1 cellular context compared by ENCODE assay signal in the genomic region with DNA sequence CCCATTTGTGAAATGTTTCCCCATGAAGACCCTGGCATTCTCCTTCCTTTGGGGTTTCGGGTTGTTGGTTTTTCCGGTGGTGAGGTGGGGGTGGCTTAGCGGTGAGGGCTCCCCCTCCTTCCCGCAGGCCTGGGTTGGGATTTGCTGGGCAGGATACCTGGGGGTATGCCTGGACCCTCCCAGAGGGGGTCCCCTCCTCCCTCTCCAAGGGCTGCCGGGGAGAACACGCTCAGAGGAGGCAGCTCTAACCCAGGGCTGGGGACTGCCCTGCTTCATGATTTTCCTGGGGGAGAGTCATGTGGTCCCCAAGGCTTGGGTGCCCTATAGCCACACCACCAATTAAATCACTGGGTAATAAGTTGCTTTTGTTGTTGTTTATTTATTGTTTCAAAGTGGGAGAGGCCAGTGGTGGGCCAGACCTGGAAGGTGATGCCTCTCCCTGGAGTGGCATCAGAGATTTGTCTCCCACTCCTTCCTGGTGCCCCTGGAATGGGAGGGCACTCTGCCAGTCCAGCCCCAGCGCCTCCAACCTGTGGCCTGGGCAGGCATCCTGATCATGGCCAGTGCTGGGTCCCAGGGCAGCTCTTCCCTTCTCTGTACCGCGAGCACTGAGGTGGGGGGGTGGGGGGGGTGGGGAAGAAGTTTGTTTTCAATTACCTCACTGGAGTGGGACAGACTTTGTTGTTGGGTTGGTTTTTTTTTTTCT.
TF ChIP-seq lines count a peak whose summit lies in the region.

No MANE protein-coding gene starts in this region.

TF ChIP-seq in K562, 482 proteins besides CTCF, POLR2A, EP300 and RAD21 (continues in another document):
- TF ChIP-seq BCL6 (CRISPR knock-in tag; IDR thresholded peaks at IDR 0.05) = no peak
- no peak for TF ChIP-seq JUND (IDR thresholded peaks at IDR 0.05; ENCODE audit: borderline replicate concordance, low read depth, low read length)
- TF ChIP-seq JUND (tag; IDR thresholded peaks at IDR 0.05; ENCODE audit: borderline replicate concordance, low read depth, low read length) = no peak
- TF ChIP-seq, protein P1, sequence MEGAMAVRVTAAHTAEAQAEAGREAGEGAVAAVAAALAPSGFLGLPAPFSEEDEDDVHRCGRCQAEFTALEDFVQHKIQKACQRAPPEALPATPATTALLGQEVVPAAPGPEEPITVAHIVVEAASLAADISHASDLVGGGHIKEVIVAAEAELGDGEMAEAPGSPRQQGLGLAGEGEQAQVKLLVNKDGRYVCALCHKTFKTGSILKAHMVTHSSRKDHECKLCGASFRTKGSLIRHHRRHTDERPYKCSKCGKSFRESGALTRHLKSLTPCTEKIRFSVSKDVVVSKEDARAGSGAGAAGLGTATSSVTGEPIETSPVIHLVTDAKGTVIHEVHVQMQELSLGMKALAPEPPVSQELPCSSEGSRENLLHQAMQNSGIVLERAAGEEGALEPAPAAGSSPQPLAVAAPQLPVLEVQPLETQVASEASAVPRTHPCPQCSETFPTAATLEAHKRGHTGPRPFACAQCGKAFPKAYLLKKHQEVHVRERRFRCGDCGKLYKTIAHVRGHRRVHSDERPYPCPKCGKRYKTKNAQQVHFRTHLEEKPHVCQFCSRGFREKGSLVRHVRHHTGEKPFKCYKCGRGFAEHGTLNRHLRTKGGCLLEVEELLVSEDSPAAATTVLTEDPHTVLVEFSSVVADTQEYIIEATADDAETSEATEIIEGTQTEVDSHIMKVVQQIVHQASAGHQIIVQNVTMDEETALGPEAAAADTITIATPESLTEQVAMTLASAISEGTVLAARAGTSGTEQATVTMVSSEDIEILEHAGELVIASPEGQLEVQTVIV (CRISPR knock-in tag; IDR thresholded peaks at IDR 0.05; ENCODE audit: borderline replicate concordance) = no peak
- peak; percentile 34; the same call in 1 of the 2 replicates for TF ChIP-seq SP1 (CRISPR knock-in tag; IDR thresholded peaks at IDR 0.05)
- 0 out of 2 replicates have a peak, but pooled peaks have one; percentile 6 for TF ChIP-seq ZNF224 (CRISPR knock-in tag; IDR thresholded peaks at IDR 0.05)
- 0 out of 2 replicates have a peak, but pooled peaks have one; percentile 10 for TF ChIP-seq DPF2 (IDR thresholded peaks at IDR 0.05)
- TF ChIP-seq, protein P2, sequence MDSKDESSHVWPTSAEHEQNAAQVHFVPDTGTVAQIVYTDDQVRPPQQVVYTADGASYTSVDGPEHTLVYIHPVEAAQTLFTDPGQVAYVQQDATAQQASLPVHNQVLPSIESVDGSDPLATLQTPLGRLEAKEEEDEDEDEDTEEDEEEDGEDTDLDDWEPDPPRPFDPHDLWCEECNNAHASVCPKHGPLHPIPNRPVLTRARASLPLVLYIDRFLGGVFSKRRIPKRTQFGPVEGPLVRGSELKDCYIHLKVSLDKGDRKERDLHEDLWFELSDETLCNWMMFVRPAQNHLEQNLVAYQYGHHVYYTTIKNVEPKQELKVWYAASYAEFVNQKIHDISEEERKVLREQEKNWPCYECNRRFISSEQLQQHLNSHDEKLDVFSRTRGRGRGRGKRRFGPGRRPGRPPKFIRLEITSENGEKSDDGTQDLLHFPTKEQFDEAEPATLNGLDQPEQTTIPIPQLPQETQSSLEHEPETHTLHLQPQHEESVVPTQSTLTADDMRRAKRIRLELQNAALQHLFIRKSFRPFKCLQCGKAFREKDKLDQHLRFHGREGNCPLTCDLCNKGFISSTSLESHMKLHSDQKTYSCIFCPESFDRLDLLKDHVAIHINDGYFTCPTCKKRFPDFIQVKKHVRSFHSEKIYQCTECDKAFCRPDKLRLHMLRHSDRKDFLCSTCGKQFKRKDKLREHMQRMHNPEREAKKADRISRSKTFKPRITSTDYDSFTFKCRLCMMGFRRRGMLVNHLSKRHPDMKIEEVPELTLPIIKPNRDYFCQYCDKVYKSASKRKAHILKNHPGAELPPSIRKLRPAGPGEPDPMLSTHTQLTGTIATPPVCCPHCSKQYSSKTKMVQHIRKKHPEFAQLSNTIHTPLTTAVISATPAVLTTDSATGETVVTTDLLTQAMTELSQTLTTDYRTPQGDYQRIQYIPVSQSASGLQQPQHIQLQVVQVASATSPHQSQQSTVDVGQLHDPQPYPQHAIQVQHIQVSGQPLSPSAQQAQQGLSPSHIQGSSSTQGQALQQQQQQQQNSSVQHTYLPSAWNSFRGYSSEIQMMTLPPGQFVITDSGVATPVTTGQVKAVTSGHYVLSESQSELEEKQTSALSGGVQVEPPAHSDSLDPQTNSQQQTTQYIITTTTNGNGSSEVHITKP (IDR thresholded peaks at IDR 0.05; ENCODE audit: partially characterized antibody) = no peak
- TF ChIP-seq, protein P3, sequence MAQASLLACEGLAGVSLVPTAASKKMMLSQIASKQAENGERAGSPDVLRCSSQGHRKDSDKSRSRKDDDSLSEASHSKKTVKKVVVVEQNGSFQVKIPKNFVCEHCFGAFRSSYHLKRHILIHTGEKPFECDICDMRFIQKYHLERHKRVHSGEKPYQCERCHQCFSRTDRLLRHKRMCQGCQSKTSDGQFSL (CRISPR knock-in tag; IDR thresholded peaks at IDR 0.05) = no peak; the same call in 1 of the 2 replicates
- TF ChIP-seq, protein P3 (tag; IDR thresholded peaks at IDR 0.05) = peak in 1 of 2 experiments; percentile 85; a peak in 1 of 4 replicates
- TF ChIP-seq NRF1 (conservative IDR thresholded peaks at IDR 0.05 in 1 of 2, IDR thresholded peaks at IDR 0.05 in 1 of 2) = no peak
- no peak for TF ChIP-seq ELF2 (CRISPR knock-in tag; IDR thresholded peaks at IDR 0.05)
- TF ChIP-seq, protein P4, sequence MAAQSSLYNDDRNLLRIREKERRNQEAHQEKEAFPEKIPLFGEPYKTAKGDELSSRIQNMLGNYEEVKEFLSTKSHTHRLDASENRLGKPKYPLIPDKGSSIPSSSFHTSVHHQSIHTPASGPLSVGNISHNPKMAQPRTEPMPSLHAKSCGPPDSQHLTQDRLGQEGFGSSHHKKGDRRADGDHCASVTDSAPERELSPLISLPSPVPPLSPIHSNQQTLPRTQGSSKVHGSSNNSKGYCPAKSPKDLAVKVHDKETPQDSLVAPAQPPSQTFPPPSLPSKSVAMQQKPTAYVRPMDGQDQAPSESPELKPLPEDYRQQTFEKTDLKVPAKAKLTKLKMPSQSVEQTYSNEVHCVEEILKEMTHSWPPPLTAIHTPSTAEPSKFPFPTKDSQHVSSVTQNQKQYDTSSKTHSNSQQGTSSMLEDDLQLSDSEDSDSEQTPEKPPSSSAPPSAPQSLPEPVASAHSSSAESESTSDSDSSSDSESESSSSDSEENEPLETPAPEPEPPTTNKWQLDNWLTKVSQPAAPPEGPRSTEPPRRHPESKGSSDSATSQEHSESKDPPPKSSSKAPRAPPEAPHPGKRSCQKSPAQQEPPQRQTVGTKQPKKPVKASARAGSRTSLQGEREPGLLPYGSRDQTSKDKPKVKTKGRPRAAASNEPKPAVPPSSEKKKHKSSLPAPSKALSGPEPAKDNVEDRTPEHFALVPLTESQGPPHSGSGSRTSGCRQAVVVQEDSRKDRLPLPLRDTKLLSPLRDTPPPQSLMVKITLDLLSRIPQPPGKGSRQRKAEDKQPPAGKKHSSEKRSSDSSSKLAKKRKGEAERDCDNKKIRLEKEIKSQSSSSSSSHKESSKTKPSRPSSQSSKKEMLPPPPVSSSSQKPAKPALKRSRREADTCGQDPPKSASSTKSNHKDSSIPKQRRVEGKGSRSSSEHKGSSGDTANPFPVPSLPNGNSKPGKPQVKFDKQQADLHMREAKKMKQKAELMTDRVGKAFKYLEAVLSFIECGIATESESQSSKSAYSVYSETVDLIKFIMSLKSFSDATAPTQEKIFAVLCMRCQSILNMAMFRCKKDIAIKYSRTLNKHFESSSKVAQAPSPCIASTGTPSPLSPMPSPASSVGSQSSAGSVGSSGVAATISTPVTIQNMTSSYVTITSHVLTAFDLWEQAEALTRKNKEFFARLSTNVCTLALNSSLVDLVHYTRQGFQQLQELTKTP (IDR thresholded peaks at IDR 0.05; ENCODE audit: low read depth in 1 of 2, partially characterized antibody in 2 of 2) = peak in 1 of 2 experiments; percentile 13
- TF ChIP-seq ZNF175 (CRISPR knock-in tag; IDR thresholded peaks at IDR 0.05; ENCODE audit: low read depth) = 0 out of 2 replicates have a peak, but pooled peaks have one; percentile 57
- TF ChIP-seq NR2C1 (IDR thresholded peaks at IDR 0.05) = no peak
- no peak for TF ChIP-seq NR2C1 (tag; IDR thresholded peaks at IDR 0.05)
- no peak for TF ChIP-seq CBFA2T3 (IDR thresholded peaks at IDR 0.05)
- TF ChIP-seq ATF1 (CRISPR knock-in tag; IDR thresholded peaks at IDR 0.05) = no peak
- 0 out of 2 replicates have a peak, but pooled peaks have one; percentile 2 for TF ChIP-seq ATF1 (tag; IDR thresholded peaks at IDR 0.05)
- TF ChIP-seq, protein P5, sequence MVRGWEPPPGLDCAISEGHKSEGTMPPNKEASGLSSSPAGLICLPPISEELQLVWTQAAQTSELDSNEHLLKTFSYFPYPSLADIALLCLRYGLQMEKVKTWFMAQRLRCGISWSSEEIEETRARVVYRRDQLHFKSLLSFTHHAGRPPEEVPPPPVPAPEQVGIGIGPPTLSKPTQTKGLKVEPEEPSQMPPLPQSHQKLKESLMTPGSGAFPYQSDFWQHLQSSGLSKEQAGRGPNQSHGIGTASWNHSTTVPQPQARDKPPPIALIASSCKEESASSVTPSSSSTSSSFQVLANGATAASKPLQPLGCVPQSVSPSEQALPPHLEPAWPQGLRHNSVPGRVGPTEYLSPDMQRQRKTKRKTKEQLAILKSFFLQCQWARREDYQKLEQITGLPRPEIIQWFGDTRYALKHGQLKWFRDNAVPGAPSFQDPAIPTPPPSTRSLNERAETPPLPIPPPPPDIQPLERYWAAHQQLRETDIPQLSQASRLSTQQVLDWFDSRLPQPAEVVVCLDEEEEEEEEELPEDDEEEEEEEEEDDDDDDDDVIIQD (CRISPR knock-in tag; IDR thresholded peaks at IDR 0.05) = no peak
- no peak for TF ChIP-seq ZNF444 (CRISPR knock-in tag; IDR thresholded peaks at IDR 0.05)
- 0 out of 2 replicates have a peak, but pooled peaks have one; percentile 2 for TF ChIP-seq SMARCC2 (IDR thresholded peaks at IDR 0.05; ENCODE audit: low read depth)
- 0 out of 4 replicates have a peak, but pooled peaks of 1 of the 2 experiments have one; percentile 20 for TF ChIP-seq KDM4B (IDR thresholded peaks at IDR 0.05; ENCODE audit: borderline replicate concordance in 2 of 2, low read depth in 1 of 2)
- TF ChIP-seq ZC3H4 (CRISPR knock-in tag; IDR thresholded peaks at IDR 0.05; ENCODE audit: borderline replicate concordance) = 0 out of 2 replicates have a peak, but pooled peaks have one; percentile 34
- TF ChIP-seq, protein P6, sequence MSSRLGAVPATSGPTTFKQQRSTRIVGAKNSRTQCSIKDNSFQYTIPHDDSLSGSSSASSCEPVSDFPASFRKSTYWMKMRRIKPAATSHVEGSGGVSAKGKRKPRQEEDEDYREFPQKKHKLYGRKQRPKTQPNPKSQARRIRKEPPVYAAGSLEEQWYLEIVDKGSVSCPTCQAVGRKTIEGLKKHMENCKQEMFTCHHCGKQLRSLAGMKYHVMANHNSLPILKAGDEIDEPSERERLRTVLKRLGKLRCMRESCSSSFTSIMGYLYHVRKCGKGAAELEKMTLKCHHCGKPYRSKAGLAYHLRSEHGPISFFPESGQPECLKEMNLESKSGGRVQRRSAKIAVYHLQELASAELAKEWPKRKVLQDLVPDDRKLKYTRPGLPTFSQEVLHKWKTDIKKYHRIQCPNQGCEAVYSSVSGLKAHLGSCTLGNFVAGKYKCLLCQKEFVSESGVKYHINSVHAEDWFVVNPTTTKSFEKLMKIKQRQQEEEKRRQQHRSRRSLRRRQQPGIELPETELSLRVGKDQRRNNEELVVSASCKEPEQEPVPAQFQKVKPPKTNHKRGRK (tag; IDR thresholded peaks at IDR 0.05) = no peak
- TF ChIP-seq SMAD3 (CRISPR knock-in tag; conservative IDR thresholded peaks at IDR 0.05) = no peak
- no peak for TF ChIP-seq PPARD (CRISPR knock-in tag; IDR thresholded peaks at IDR 0.05)
- no peak for TF ChIP-seq RUNX1 (IDR thresholded peaks at IDR 0.05; ENCODE audit: low read depth)
- TF ChIP-seq PHF21A (IDR thresholded peaks at IDR 0.05; ENCODE audit: borderline replicate concordance, low read depth) = no peak
- TF ChIP-seq ZNF134 (CRISPR knock-in tag; conservative IDR thresholded peaks at IDR 0.05) = 0 out of 2 replicates have a peak, but pooled peaks have one; percentile 11
- TF ChIP-seq, protein P7, sequence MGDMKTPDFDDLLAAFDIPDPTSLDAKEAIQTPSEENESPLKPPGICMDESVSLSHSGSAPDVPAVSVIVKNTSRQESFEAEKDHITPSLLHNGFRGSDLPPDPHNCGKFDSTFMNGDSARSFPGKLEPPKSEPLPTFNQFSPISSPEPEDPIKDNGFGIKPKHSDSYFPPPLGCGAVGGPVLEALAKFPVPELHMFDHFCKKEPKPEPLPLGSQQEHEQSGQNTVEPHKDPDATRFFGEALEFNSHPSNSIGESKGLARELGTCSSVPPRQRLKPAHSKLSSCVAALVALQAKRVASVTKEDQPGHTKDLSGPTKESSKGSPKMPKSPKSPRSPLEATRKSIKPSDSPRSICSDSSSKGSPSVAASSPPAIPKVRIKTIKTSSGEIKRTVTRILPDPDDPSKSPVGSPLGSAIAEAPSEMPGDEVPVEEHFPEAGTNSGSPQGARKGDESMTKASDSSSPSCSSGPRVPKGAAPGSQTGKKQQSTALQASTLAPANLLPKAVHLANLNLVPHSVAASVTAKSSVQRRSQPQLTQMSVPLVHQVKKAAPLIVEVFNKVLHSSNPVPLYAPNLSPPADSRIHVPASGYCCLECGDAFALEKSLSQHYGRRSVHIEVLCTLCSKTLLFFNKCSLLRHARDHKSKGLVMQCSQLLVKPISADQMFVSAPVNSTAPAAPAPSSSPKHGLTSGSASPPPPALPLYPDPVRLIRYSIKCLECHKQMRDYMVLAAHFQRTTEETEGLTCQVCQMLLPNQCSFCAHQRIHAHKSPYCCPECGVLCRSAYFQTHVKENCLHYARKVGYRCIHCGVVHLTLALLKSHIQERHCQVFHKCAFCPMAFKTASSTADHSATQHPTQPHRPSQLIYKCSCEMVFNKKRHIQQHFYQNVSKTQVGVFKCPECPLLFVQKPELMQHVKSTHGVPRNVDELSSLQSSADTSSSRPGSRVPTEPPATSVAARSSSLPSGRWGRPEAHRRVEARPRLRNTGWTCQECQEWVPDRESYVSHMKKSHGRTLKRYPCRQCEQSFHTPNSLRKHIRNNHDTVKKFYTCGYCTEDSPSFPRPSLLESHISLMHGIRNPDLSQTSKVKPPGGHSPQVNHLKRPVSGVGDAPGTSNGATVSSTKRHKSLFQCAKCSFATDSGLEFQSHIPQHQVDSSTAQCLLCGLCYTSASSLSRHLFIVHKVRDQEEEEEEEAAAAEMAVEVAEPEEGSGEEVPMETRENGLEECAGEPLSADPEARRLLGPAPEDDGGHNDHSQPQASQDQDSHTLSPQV (IDR thresholded peaks at IDR 0.05) = 0 out of 2 replicates have a peak, but pooled peaks have one; percentile 56
- TF ChIP-seq, protein P8, sequence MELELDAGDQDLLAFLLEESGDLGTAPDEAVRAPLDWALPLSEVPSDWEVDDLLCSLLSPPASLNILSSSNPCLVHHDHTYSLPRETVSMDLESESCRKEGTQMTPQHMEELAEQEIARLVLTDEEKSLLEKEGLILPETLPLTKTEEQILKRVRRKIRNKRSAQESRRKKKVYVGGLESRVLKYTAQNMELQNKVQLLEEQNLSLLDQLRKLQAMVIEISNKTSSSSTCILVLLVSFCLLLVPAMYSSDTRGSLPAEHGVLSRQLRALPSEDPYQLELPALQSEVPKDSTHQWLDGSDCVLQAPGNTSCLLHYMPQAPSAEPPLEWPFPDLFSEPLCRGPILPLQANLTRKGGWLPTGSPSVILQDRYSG (tag; conservative IDR thresholded peaks at IDR 0.05; ENCODE audit: low read depth) = 0 out of 2 replicates have a peak, but pooled peaks have one; percentile 6
- peak; percentile 10; the same call in 1 of the 2 replicates for TF ChIP-seq MBD2 (IDR thresholded peaks at IDR 0.05; ENCODE audit: borderline replicate concordance, low read depth)
- 0 out of 2 replicates have a peak, but pooled peaks have one; percentile 63 for TF ChIP-seq KAT7 (CRISPR knock-in tag; IDR thresholded peaks at IDR 0.05; ENCODE audit: borderline replicate concordance)
- TF ChIP-seq L3MBTL2 (IDR thresholded peaks at IDR 0.05) = peak; percentile 71; the same call in 1 of the 2 replicates
- 0 out of 2 replicates have a peak, but pooled peaks have one; percentile 20 for TF ChIP-seq NFRKB (IDR thresholded peaks at IDR 0.05; ENCODE audit: low read depth)
